In the genomic region with DNA sequence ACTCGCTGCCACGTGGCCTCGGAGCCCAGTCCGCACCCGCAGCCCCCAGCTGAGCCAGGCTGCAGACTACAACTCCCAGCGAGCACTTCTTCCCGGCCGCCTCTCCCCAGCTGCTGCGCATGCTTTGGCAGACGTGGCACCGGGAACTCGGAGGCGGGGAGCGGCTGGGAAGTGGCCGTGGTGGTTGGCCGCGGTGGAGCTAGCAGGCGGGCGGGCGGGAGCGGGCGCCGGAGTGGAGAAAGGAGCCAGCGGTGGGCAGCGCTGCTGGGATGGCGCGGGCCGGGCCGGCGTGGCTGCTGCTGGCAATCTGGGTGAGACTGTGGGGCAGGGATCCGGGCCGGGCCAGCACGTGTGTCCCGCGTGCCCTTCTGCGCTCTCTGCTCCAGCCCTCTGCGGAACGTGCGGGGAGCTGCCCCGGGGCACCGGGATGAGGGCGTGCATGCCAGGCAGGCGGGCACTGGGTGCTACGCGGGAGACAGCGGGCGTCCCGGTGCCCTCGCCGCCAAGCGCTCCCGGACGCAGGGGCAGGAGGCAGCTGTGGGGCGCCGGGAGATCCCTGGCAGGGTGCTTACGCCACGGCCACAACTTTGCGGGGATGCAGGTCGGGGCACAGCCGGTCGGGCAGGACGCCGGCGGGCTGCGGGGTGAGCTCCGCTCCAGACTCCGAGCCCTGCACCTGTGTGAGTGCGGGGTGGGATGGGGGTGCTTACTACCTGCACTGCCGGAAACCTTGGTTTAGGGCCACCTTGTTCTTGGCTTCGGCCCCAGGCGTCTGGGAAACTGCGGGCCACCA, we compare ENCODE assay signal across 8 cellular contexts. TPM values are rescaled to one million over a fixed set of nuclear protein-coding genes. Genes with fewer than 3 reads are reported as not detected.
DNase-seq lines count a peak whose midpoint lies in the region; FAIRE-seq and TF ChIP-seq lines count a peak whose summit lies in the region.

A gene (plus strand): TSS at position 130 of the 793 bp plus-strand sequence. CDS start 140 bp downstream, at position 270.

- FAIRE-seq in HTR-8/SVneo (lab: Jason Lieb, UNC): peak; percentile 48

- peak within 1 kb of the TSS; percentile 43 for H3K27ac ChIP-seq in epithelial cell of prostate

- TF ChIP-seq CTCF in GM20000 (IDR thresholded peaks at IDR 0.05; ENCODE audit: extremely low read depth, missing control alignments): no peak

- DNase-seq in COLO829 (ENCODE audit: low spot score): peak; percentile 98
- DNase-seq in GM20000 (ENCODE audit: low spot score): peak; percentile 91
- DNase-seq in HTR-8/SVneo (ENCODE audit: insufficient read length, low spot score): peak; percentile 95
- DNase-seq in NOMO-1 treated with dmso at 0.1 percent for 144 hours (lab: John Stamatoyannopoulos, UW; ENCODE audit: unreplicated experiment): peak; percentile 76
- DNase-seq in activated CD8-positive, alpha-beta memory T cell treated with anti-CD3 and anti-CD28 coated beads, Interleukin-2, amount 50 U/mL, for 4 hours: peak; percentile 72
- peak; percentile 34 for DNase-seq in epithelial cell of prostate (ENCODE audit: low read depth, low spot score)
- DNase-seq in stimulated activated CD8-positive, alpha-beta memory T cell treated with anti-CD3 and anti-CD28 coated beads, Interleukin-2, amount 100 ng/mL, for 48 hours (ENCODE audit: low read depth in 2 of 2): peak; percentile 73

- no peaks in the 10 kb centered on the region for H3K9me3 ChIP-seq in mononuclear cell (ENCODE audit: low read depth, low read length)

- peak within 1 kb of the TSS; percentile 53 for H3K4me3 ChIP-seq in mononuclear cell (ENCODE audit: low read length)

- H3K4me1 ChIP-seq in mononuclear cell (ENCODE audit: insufficient read depth, low read length): peaks cover 16% of the 10 kb centered on the region

- no peaks in the 10 kb centered on the region for H3K27me3 ChIP-seq in mononuclear cell (ENCODE audit: insufficient read depth, low read length)

RNA-seq across cellular contexts. Expression of the gene that starts here (rescaled TPM):
- total RNA-seq in mononuclear cell: 3.4 TPM

Comparison
In these comparisons a context has a peak if more than half of its experiments do, and no peak if none do; other contexts are left out.
1. Peak in every context shown above with its lines: DNase-seq, H3K4me3 ChIP-seq and H3K27ac ChIP-seq.
2. DNase-seq: peak in every context shown above with its lines; median percentile 98 in COLO829; 95 in HTR-8/SVneo; 91 in GM20000; 76 in NOMO-1 treated with dmso at 0.1 percent for 144 hours; 73 in stimulated activated CD8-positive, alpha-beta memory T cell treated with anti-CD3 and anti-CD28 coated beads, Interleukin-2, amount 100 ng/mL, for 48 hours; 72 in activated CD8-positive, alpha-beta memory T cell treated with anti-CD3 and anti-CD28 coated beads, Interleukin-2, amount 50 U/mL, for 4 hours; 34 in epithelial cell of prostate.